Comparison of ENCODE assay signal across 10 cellular contexts in the genomic region with DNA sequence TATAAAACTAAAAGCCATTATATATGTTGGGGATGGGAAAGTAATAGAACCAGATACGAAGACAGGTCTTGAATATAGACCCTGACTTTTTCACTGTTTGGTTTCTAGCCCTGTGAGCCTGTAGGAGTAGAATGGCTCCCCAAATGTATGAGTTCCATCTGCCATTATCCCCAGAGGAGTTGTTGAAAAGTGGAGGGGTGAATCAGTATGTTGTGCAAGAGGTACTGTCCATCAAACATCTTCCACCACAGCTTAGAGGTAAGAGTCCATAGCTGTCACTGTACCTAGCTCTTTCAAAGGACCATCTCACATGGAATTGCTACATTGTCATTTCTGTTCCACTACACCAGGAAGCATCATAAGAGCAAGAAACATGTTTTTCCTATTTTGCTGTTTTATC. TPM values are rescaled to one million over a fixed set of nuclear protein-coding genes. Genes with fewer than 3 reads are reported as not detected.
A peak's percentile ranks its signal among the peaks of the same experiment; 100 is the strongest.
DNase-seq lines count a peak whose midpoint lies in the region; ATAC-seq and TF ChIP-seq lines count a peak whose summit lies in the region.
"Had no signal": no experiment of that assay in that cellular context is flagged by ENCODE, and none has a peak within 500 bp of the region (broad histone marks: within the 10 kb centered on the region; RNA-seq: fewer than 3 reads in every experiment).

No MANE protein-coding gene starts in this region.

- H3K9me3 ChIP-seq in DOHH2 (ENCODE audit: control insufficient read depth, insufficient read depth, low read length) (no peaks in the 10 kb centered on the region), MG63 (no peaks in the 10 kb centered on the region), gastroesophageal sphincter (no peaks in the 10 kb centered on the region), tibial nerve (no peaks in the 10 kb centered on the region)
- H3K9me3 ChIP-seq: ovary had no signal

- H3K4me1 Mint-ChIP-seq in MCF 10A (ENCODE audit: insufficient read depth, unreplicated experiment) (peaks cover 21% of the 10 kb centered on the region), nephron progenitor cell (peaks cover 40% of the 10 kb centered on the region), endothelial cell (ENCODE audit: unreplicated experiment) (peaks cover 20% of the 10 kb centered on the region)

- TF ChIP-seq EP300 in gastroesophageal sphincter (IDR thresholded peaks at IDR 0.05): no peak
- no peak for TF ChIP-seq EP300 in tibial nerve (IDR thresholded peaks at IDR 0.05)

- H3K27me3 ChIP-seq in DOHH2 (ENCODE audit: control insufficient read depth, low read length) (no peaks in the 10 kb centered on the region), MG63 (no peaks in the 10 kb centered on the region), gastroesophageal sphincter (no peaks in the 10 kb centered on the region), tibial nerve (no peaks in the 10 kb centered on the region)
- H3K27me3 ChIP-seq: ovary had no signal

- H3K79me2 ChIP-seq in DOHH2 (ENCODE audit: control insufficient read depth, low read length): peaks cover 77% of the 10 kb centered on the region

- H3K9me2 ChIP-seq in DOHH2 (replicated peaks; ENCODE audit: control insufficient read depth, low read length): no peaks in the 10 kb centered on the region

- H3K27me3 Mint-ChIP-seq in MCF 10A (ENCODE audit: insufficient read depth, unreplicated experiment) (no peaks in the 10 kb centered on the region), nephron progenitor cell (ENCODE audit: low read depth, poor library complexity) (no peaks in the 10 kb centered on the region), endothelial cell (ENCODE audit: unreplicated experiment) (peaks cover 7% of the 10 kb centered on the region)

- POLR2A ChIA-PET in MCF 10A (lab: Yijun Ruan, JAX): interaction anchor here (0.6 to 1.7 kb wide), 10 partner anchors 11 to 111 kb away, joined by 3 to 9 read pairs (median 6); a partner anchor contains a TSS

- H4K20me1 ChIP-seq in DOHH2 (ENCODE audit: control insufficient read depth, insufficient read depth, low read depth, low read length): no peaks in the 10 kb centered on the region

- H3F3A ChIP-seq in DOHH2 (ENCODE audit: control insufficient read depth, insufficient read depth): peaks cover 13% of the 10 kb centered on the region

- intact Hi-C loops in MCF 10A (cut with micrococcal nuclease): no loop called here

- CTCF ChIA-PET in MCF 10A (lab: Yijun Ruan, JAX): interaction anchor here (0.6 to 2.6 kb wide), 12 partner anchors 19 to 341 kb away, joined by 3 to 9 read pairs (median 3); no protein-coding TSS in a partner anchor

- H3K9me3 Mint-ChIP-seq in MCF 10A (ENCODE audit: unreplicated experiment) (no peaks in the 10 kb centered on the region), nephron progenitor cell (no peaks in the 10 kb centered on the region), endothelial cell (ENCODE audit: unreplicated experiment) (no peaks in the 10 kb centered on the region)

- no peak for ATAC-seq in gastroesophageal sphincter

- peaks cover 35% of the 10 kb centered on the region for H3K4me1 ChIP-seq in DOHH2 (ENCODE audit: control insufficient read depth, low read length)
- H3K4me1 ChIP-seq in gastroesophageal sphincter: peaks cover 6 to 48% (median 7%) of the 10 kb centered on the region in 3 donors
- peaks cover 0 to 28% (median 20%) of the 10 kb centered on the region in 4 donors for H3K4me1 ChIP-seq in tibial nerve

- H3K4me2 ChIP-seq in DOHH2 (ENCODE audit: low read length): peak overlapping the region; percentile 95

- peaks cover 26% of the 10 kb centered on the region for H3K36me3 Mint-ChIP-seq in MCF 10A (ENCODE audit: insufficient read depth, unreplicated experiment)
- peaks cover 45% of the 10 kb centered on the region for H3K36me3 Mint-ChIP-seq in nephron progenitor cell (ENCODE audit: low read depth)
- H3K36me3 Mint-ChIP-seq in endothelial cell (ENCODE audit: low read depth, unreplicated experiment): peaks cover 4% of the 10 kb centered on the region

- DNase-seq in MG63 (no peak), MCF 10A (ENCODE audit: unreplicated experiment) (peak; percentile 54), nephron progenitor cell (no peak), HUDEP-2 (lab: John Stamatoyannopoulos, UW; ENCODE audit: unreplicated experiment in 76 of 76) (no peak), endothelial cell (ENCODE audit: low spot score) (no peak), tibial nerve (ENCODE audit: low spot score in 2 of 2) (no peak)
- DNase-seq: NCI-H1436, ovary had no signal

- peaks cover 89% of the 10 kb centered on the region for H3K36me3 ChIP-seq in DOHH2 (ENCODE audit: control insufficient read depth, low read length)
- H3K36me3 ChIP-seq in MG63: peaks cover 65% of the 10 kb centered on the region
- peaks cover 0 to 57% of the 10 kb centered on the region in 2 donors for H3K36me3 ChIP-seq in gastroesophageal sphincter
- peaks cover 0 to 44% (median 5%) of the 10 kb centered on the region in 3 donors for H3K36me3 ChIP-seq in tibial nerve
- H3K36me3 ChIP-seq: ovary had no signal

- H3K4me3 ChIP-seq in DOHH2 (ENCODE audit: low read length) (peak overlapping the region; percentile 87), MG63 (peak overlapping the region; percentile 75), gastroesophageal sphincter (no peak overlapping the region), tibial nerve (peak overlapping the region in 1 of 4 donors; percentile 76)

- H3K27ac ChIP-seq in DOHH2 (ENCODE audit: low read depth, low read length) (peak overlapping the region; percentile 95), gastroesophageal sphincter (no peak overlapping the region), tibial nerve (peak overlapping the region in 1 of 4 donors; percentile 95)
- H3K27ac ChIP-seq: ovary had no signal

- no TSS peak for BruUV-seq in MCF 10A (replicated peaks; lab: Mats Ljungman, UMichigan)

- TF ChIP-seq POLR2A in gastroesophageal sphincter (IDR thresholded peaks at IDR 0.05) (no peak), tibial nerve (IDR thresholded peaks at IDR 0.05) (no peak)

- TF ChIP-seq CTCF in DOHH2 (IDR thresholded peaks at IDR 0.05; ENCODE audit: low read depth, low read length, poor library complexity, severe bottlenecking) (no peak), MCF 10A (IDR thresholded peaks at IDR 0.05; ENCODE audit: unreplicated experiment) (no peak), nephron progenitor cell (IDR thresholded peaks at IDR 0.05) (no peak), endothelial cell (IDR thresholded peaks at IDR 0.05; ENCODE audit: unreplicated experiment) (no peak), gastroesophageal sphincter (IDR thresholded peaks at IDR 0.05) (no peak), tibial nerve (IDR thresholded peaks at IDR 0.05) (no peak)

- H3K27ac Mint-ChIP-seq in MCF 10A (ENCODE audit: low read depth, unreplicated experiment) (no peak overlapping the region), nephron progenitor cell (no peak overlapping the region), endothelial cell (ENCODE audit: unreplicated experiment) (no peak overlapping the region)

- 45 to 75% methylated on average over 1 of the region's 1 CpG for WGBS in gastroesophageal sphincter (ENCODE audit: low coverage in 1 of 2), 2 donors
- 58 to 61% methylated on average over 1 of the region's 1 CpG for WGBS in tibial nerve, 2 donors

- peak overlapping the region; percentile 95 for H3K4me3 Mint-ChIP-seq in MCF 10A (ENCODE audit: unreplicated experiment)
- H3K4me3 Mint-ChIP-seq in nephron progenitor cell: peak overlapping the region; percentile 96
- H3K4me3 Mint-ChIP-seq in endothelial cell (ENCODE audit: unreplicated experiment): no peak overlapping the region

RNA-seq across cellular contexts. Expression of a gene that starts 1.1 kb away (rescaled TPM):
- 60.2 and 95.9 TPM in 2 replicates for total RNA-seq in MG63 (2014; rRNA removed; shearing (Covaris generic); ENCODE audit: low replicate concordance)
- 31.9 and 52.0 TPM in 2 replicates for total RNA-seq in MCF 10A (2022)
- total RNA-seq in endothelial cell (ENCODE audit: unreplicated experiment): 25.3 TPM
- 10 to 100 TPM; 21.2 to 28.0 (median 24.8) TPM for total RNA-seq in gastroesophageal sphincter
- total RNA-seq in tibial nerve: 10 to 100 TPM; 17.0 to 29.3 (median 23.0) TPM

RNA-seq across cellular contexts. Expression of a gene that starts 1.9 kb away (rescaled TPM):
- total RNA-seq in MG63 (2014; rRNA removed; shearing (Covaris generic); ENCODE audit: low replicate concordance): 140 and 315 TPM in 2 replicates
- 230 and 314 TPM in 2 replicates for total RNA-seq in MCF 10A (2022)
- 168 TPM for total RNA-seq in endothelial cell (ENCODE audit: unreplicated experiment)
- 10 to 100 TPM; 51.0 to 99.3 (median 66.0) TPM for total RNA-seq in gastroesophageal sphincter
- 100 to 1,000 TPM in 2 of 4 donors, 10 to 100 TPM in 2; 47.4 to 127 (median 89.0) TPM for total RNA-seq in tibial nerve

RNA-seq across cellular contexts. Expression of a gene that starts 24.5 kb away (rescaled TPM):
- 7.1 and 15.3 TPM in 2 replicates for total RNA-seq in MG63 (2014; rRNA removed; shearing (Covaris generic); ENCODE audit: low replicate concordance)
- total RNA-seq in MCF 10A (2022): 2.5 and 2.9 TPM in 2 replicates
- 5.5 TPM for total RNA-seq in endothelial cell (ENCODE audit: unreplicated experiment)
- 10 to 100 TPM; 10.5 to 45.5 (median 17.9) TPM for total RNA-seq in gastroesophageal sphincter
- 10 to 100 TPM; 12.0 to 31.0 (median 19.3) TPM for total RNA-seq in tibial nerve

RNA-seq across cellular contexts. Expression of a gene that starts 39.3 kb away (rescaled TPM):
- total RNA-seq in MG63 (2014; rRNA removed; shearing (Covaris generic); ENCODE audit: low replicate concordance): 4,502 and 8,561 TPM in 2 replicates
- total RNA-seq in MCF 10A (2022): 2,995 and 4,097 TPM in 2 replicates
- 2,393 TPM for total RNA-seq in endothelial cell (ENCODE audit: unreplicated experiment)
- 1,000 to 10,000 TPM; 1,868 to 3,239 (median 2,463) TPM for total RNA-seq in gastroesophageal sphincter
- 1,000 to 10,000 TPM; 1,360 to 2,316 (median 1,728) TPM for total RNA-seq in tibial nerve

RNA-seq across cellular contexts. Expression of a gene that starts 43.1 kb away (rescaled TPM):
- 2.2 TPM in 1 of 2 replicates, not detected in the other for total RNA-seq in MG63 (2014; rRNA removed; shearing (Covaris generic); ENCODE audit: low replicate concordance)
- total RNA-seq in MCF 10A (2022) (8.1 and 9.3 TPM in 2 replicates), endothelial cell (ENCODE audit: unreplicated experiment) (2.8 TPM), gastroesophageal sphincter (10 to 100 TPM; 11.6 to 31.3 (median 16.4) TPM), tibial nerve (10 to 100 TPM; 13.9 to 31.9 (median 25.2) TPM)

Comparison
In these comparisons a context has a peak if more than half of its experiments do, and no peak if none do; other contexts are left out.
1. H3K4me3 ChIP-seq: peak in DOHH2 (single experiment) and MG63 (single experiment); none in gastroesophageal sphincter (0 of 2).